26 cellular contexts compared by ENCODE assay signal in the genomic region with DNA sequence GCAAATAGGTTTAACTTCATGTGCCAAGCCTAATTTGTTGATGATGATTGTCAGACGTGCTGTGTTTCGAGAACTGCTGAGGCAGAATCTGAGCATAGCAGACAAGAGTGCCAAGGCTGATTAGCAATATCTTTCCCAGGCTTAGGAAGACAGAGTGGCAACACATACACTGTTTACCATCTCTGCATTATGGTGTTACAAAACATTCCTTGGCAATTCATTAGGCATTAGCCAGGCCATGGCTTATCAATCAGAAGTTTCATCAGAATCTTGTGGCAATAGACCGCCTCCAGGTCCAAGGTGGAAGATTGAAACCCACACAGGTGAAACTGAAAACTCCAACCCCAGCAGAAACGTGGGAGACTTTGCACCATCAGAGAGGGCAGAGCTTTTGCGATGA.
"Had no signal": no experiment of that assay in that cellular context is flagged by ENCODE, and none has a peak within 500 bp of the region (broad histone marks: within the 10 kb centered on the region; RNA-seq: fewer than 3 reads in every experiment).

No MANE protein-coding gene starts in this region.

- H3K4me2 ChIP-seq: smooth muscle cell had no signal

- H3K27me3 ChIP-seq: esophagus squamous epithelium, heart right ventricle, suprapubic skin, transverse colon, upper lobe of right lung, vagina had no signal

- ATAC-seq: heart right ventricle; left colon; left ventricle myocardium superior; lower lobe of right lung; naive thymus-derived CD8-positive, alpha-beta T cell; sciatic nerve; stimulated activated naive B cell treated with anti-CD40 and anti-IgM and Interleukin-4, amounts not matched to agents 10 μg/mL and 1 μg/mL and 100 μg/mL, for 72 hours; upper lobe of right lung had no signal

- H3K27ac ChIP-seq: coronary artery, esophagus squamous epithelium, heart right ventricle, lower lobe of right lung, parathyroid adenoma, suprapubic skin, transverse colon, upper lobe of right lung, vagina had no signal

- H3K36me3 ChIP-seq: esophagus squamous epithelium, lower lobe of right lung, suprapubic skin, upper lobe of right lung, vagina had no signal

- FAIRE-seq: endothelial cell of umbilical vein had no signal

- H3K4me1 ChIP-seq: esophagus squamous epithelium, lower lobe of right lung, parathyroid adenoma, suprapubic skin, transverse colon, upper lobe of right lung, vagina had no signal

- H3K79me2 ChIP-seq: parathyroid adenoma had no signal

- H3K9ac ChIP-seq: parathyroid adenoma had no signal

- DNase-seq: dermis blood vessel endothelial cell; effector memory CD4-positive, alpha-beta T cell; esophagus squamous epithelium; foreskin melanocyte; glutamatergic neuron; heart right ventricle; hippocampal formation; islet precursor cell; kidney glomerular epithelial cell; left colon; left ventricle myocardium superior; lower lobe of right lung; naive thymus-derived CD8-positive, alpha-beta T cell; stimulated activated CD4-positive, alpha-beta T cell treated with anti-CD3 and anti-CD28 coated beads, Interleukin-12 subunit alpha, Interleukin-12 subunit beta, amount 100 ng/mL, for 4 hours; stimulated activated CD4-positive, alpha-beta T cell treated with anti-CD3 and anti-CD28 coated beads, Interleukin-1b, Interleukin-23, amount 100 ng/mL, for 48 hours; stimulated activated CD4-positive, alpha-beta T cell treated with anti-CD3 and anti-CD28 coated beads, Interleukin-4, amount 100 ng/mL, for 24 hours; stimulated activated naive B cell treated with anti-CD40 and anti-IgM and Interleukin-4, amounts not matched to agents 10 μg/mL and 1 μg/mL and 100 μg/mL, for 72 hours; transverse colon; upper lobe of right lung had no signal

- H3K9me3 ChIP-seq: esophagus squamous epithelium, suprapubic skin, transverse colon, upper lobe of right lung, vagina had no signal

- H3K4me3 ChIP-seq: coronary artery, esophagus squamous epithelium, heart right ventricle, lower lobe of right lung, smooth muscle cell, suprapubic skin, transverse colon, upper lobe of right lung, vagina had no signal

- H2AFZ ChIP-seq: parathyroid adenoma had no signal
